Comparison of ENCODE assay signal across 8 cellular contexts in the genomic region with DNA sequence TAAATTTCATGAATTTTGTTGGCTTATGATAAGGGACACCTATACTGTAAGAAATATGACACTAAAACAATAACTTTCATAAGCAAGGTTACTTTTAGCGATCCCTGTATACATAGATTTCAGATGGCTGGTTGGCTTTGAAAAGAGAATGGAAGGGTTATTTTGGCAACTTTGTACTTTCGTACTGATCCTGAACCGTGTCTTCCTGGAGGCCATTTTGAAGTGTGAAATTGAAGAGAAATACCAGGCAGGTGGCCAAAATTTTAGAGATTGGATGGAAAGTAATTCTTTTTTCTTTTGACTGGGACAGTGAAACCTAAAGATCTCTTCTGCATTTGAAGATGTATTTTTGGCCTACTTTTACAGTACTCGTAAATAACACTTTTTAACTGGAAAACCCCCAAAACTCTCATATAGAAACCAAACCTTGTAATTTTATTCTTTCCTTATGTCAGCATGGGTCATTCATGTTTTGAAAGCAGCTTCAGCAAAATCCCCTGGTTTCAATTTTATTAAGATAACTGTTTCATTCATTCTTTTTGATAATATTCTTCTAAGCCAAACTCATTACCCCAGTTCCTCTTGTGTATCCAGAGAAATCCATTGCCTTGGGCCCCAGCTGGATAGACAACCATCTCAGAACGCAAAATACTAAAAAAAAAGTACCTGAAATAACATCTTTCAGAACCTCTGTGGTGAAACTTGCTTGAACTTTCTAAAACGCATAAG.
A peak's percentile ranks its signal among the peaks of the same experiment; 100 is the strongest.
DNase-seq lines count a peak whose midpoint lies in the region; ATAC-seq, FAIRE-seq and TF ChIP-seq lines count a peak whose summit lies in the region.

No MANE protein-coding gene starts in this region.

- POLR2A ChIA-PET in GM10248 (lab: Yijun Ruan, JAX) = no interaction called here

- CTCF ChIA-PET in GM10248 (lab: Yijun Ruan, JAX) = no interaction called here

- no peak for TF ChIP-seq CTCF in GM10248 (IDR thresholded peaks at IDR 0.05; ENCODE audit: control extremely low read depth, extremely low read depth, low read depth, missing control alignments)
- TF ChIP-seq CTCF in D721Med (IDR thresholded peaks at IDR 0.05; ENCODE audit: insufficient read depth, missing control alignments) = no peak

- peak; percentile 89 for ATAC-seq in GM18907 (IDR thresholded peaks at IDR 0.05; ENCODE audit: unreplicated experiment)
- peak; percentile 92 for ATAC-seq in HG02588 (IDR thresholded peaks at IDR 0.05; ENCODE audit: unreplicated experiment)
- ATAC-seq in HG03442 (IDR thresholded peaks at IDR 0.05; ENCODE audit: unreplicated experiment) = peak; percentile 90

- DNase-seq in GM10248 (ENCODE audit: extremely low spot score) = peak; percentile 63
- no peak for DNase-seq in NCI-H1092 (lab: John Stamatoyannopoulos, UW)
- DNase-seq in AG20443 (ENCODE audit: low spot score) = no peak
- no peak for DNase-seq in D341Med (ENCODE audit: low spot score)
- DNase-seq in D721Med (ENCODE audit: insufficient read length, low spot score) = no peak

- no peak for FAIRE-seq in D721Med (lab: Jason Lieb, UNC)
